Comparison of ENCODE assay signal across 13 cellular contexts in genomic region chr2:236919209-236919608, GRCh38.
DNase-seq lines count a peak whose midpoint lies in the region; ATAC-seq and TF ChIP-seq lines count a peak whose summit lies in the region.
"Had no signal": no experiment of that assay in that cellular context is flagged by ENCODE, and none has a peak within 500 bp of the region (broad histone marks: within the 10 kb centered on the region; RNA-seq: fewer than 3 reads in every experiment).

No MANE protein-coding gene starts in this region.

- no peaks in the 10 kb centered on the region for H3K9me1 ChIP-seq in IMR-90 (ENCODE audit: insufficient read depth, low read length)

- H3K79me1 ChIP-seq in IMR-90 (ENCODE audit: low read depth in 1 of 2, low read length in 2 of 2) = no peaks in the 10 kb centered on the region

- no peaks in the 10 kb centered on the region for H3F3A ChIP-seq in PC-3 (ENCODE audit: low read length, unreplicated experiment)

- no peak for TF ChIP-seq RAD21 in IMR-90 (IDR thresholded peaks at IDR 0.05; ENCODE audit: low read length)

- no peak overlapping the region for H3K18ac ChIP-seq in IMR-90 (ENCODE audit: low read depth, low read length)

- no peaks in the 10 kb centered on the region for H3K36me3 ChIP-seq in IMR-90 (ENCODE audit: control insufficient read depth, insufficient read depth, low read length)
- no peaks in the 10 kb centered on the region for H3K36me3 ChIP-seq in PC-3 (ENCODE audit: low read depth, low read length)
- no peaks in the 10 kb centered on the region for H3K36me3 ChIP-seq in osteoblast (ENCODE audit: insufficient read depth, low read length)
- H3K36me3 ChIP-seq: WERI-Rb-1 had no signal

- no TSS peak for BruUV-seq in IMR-90 (replicated peaks; lab: Mats Ljungman, UMichigan)
- BruUV-seq in PC-3 (replicated peaks; lab: Mats Ljungman, UMichigan) = no TSS peak

- no peak overlapping the region for H2AK5ac ChIP-seq in IMR-90 (ENCODE audit: low read depth, low read length)

- no peak overlapping the region for H2BK15ac ChIP-seq in IMR-90 (ENCODE audit: low read depth, low read length)

- H3K27me3 ChIP-seq in IMR-90 (ENCODE audit: control insufficient read depth, insufficient read depth, low read length) (peaks cover 7% of the 10 kb centered on the region), PC-3 (ENCODE audit: low read length) (no peaks in the 10 kb centered on the region), osteoblast (ENCODE audit: insufficient read depth, low read length) (peaks cover 11% of the 10 kb centered on the region)

- H3K9ac ChIP-seq in IMR-90 (ENCODE audit: low read depth, low read length) (no peak overlapping the region), PC-3 (ENCODE audit: low read length) (no peak overlapping the region)

- no peak overlapping the region for H2BK20ac ChIP-seq in IMR-90 (ENCODE audit: low read depth, low read length)

- CTCF ChIA-PET in IMR-90 (lab: Yijun Ruan, JAX) (interaction anchor here (1.1 to 1.4 kb wide), 2 partner anchors 9 to 10 kb away, joined by 3 read pairs; no protein-coding TSS in a partner anchor), PC-3 (lab: Charles Lee) (no interaction called here)

- POLR2A ChIA-PET in IMR-90 (lab: Charles Lee; ENCODE audit: unreplicated experiment) (no interaction called here), PC-3 (lab: Charles Lee; ENCODE audit: unreplicated experiment) (no interaction called here)

- DNase-seq in IMR-90 (peak; percentile 8), PC-3 (peak; percentile 20), osteoblast (ENCODE audit: insufficient read length, low spot score, missing footprints) (no peak), medulla oblongata (ENCODE audit: extremely low spot score) (no peak), iPS-NIHi11 (ENCODE audit: low spot score) (no peak)
- DNase-seq: CD8-positive, alpha-beta memory T cell; naive thymus-derived CD8-positive, alpha-beta T cell; NCI-H1048; NCI-H446 treated with DMSO at 0.1 percent for 48 hours; RPMI8226; WERI-Rb-1 had no signal

- dilution Hi-C loops in IMR-90 (cut with HindIII; ENCODE audit: low sequenced_read_pairs, unreplicated experiment) = no loop called here

- H3K9me3 ChIP-seq in IMR-90 (ENCODE audit: control insufficient read depth, insufficient read depth, low read length) = no peaks in the 10 kb centered on the region
- no peaks in the 10 kb centered on the region for H3K9me3 ChIP-seq in PC-3 (ENCODE audit: low read length)
- H3K9me3 ChIP-seq in osteoblast (ENCODE audit: low read depth, low read length) = no peaks in the 10 kb centered on the region

- intact Hi-C loops in IMR-90 (cut with micrococcal nuclease) (no loop called here), PC-3 (cut with micrococcal nuclease) (loop anchor here (5.0 kb wide), 1 partner anchor 78 kb away; no protein-coding TSS in a partner anchor)

- no peak overlapping the region for H3K56ac ChIP-seq in IMR-90 (ENCODE audit: extremely low read depth, insufficient read depth, low read length)

- 60% methylated on average over 1 of the region's 9 CpGs; no CpG with 5 or more reads in 1 of the 2 experiments for WGBS in IMR-90 (ENCODE audit: extremely low coverage in 2 of 2, insufficient read length in 1 of 2), 2 experiments

- no peak overlapping the region for H3K4ac ChIP-seq in IMR-90 (ENCODE audit: low read depth, low read length)

- no peak overlapping the region for H2BK5ac ChIP-seq in IMR-90 (ENCODE audit: low read depth, low read length, poor library complexity, severe bottlenecking)

- H4K8ac ChIP-seq in IMR-90 (ENCODE audit: low read depth in 2 of 2, low read length in 2 of 2) = no peak overlapping the region

- in situ Hi-C loops in IMR-90 (cut with MboI; ENCODE audit: low sequenced_read_pairs) = no loop called here

- H3K4me2 ChIP-seq in IMR-90 (ENCODE audit: low read depth, low read length) = no peak overlapping the region
- no peak overlapping the region for H3K4me2 ChIP-seq in PC-3 (ENCODE audit: low read length)
- no peak overlapping the region for H3K4me2 ChIP-seq in osteoblast (ENCODE audit: insufficient read depth, low read length)

- H3K9me2 ChIP-seq in PC-3 (replicated peaks; ENCODE audit: low read length) = no peaks in the 10 kb centered on the region

- no peak overlapping the region for H4K91ac ChIP-seq in IMR-90 (ENCODE audit: insufficient read depth, low read depth, low read length)

- no peak overlapping the region for H2AK9ac ChIP-seq in IMR-90 (replicated peaks; ENCODE audit: low read depth, low read length, poor library complexity)

- H3K14ac ChIP-seq in IMR-90 (replicated peaks; ENCODE audit: low read depth, low read length) = no peak overlapping the region

- no peak overlapping the region for H3K27ac ChIP-seq in IMR-90 (ENCODE audit: insufficient read depth, low read length)
- H3K27ac ChIP-seq in PC-3 (ENCODE audit: low read length) = no peak overlapping the region
- H3K27ac ChIP-seq in osteoblast (ENCODE audit: low read depth, low read length) = no peak overlapping the region
- H3K27ac ChIP-seq: WERI-Rb-1 had no signal

- H3K79me2 ChIP-seq in PC-3 (ENCODE audit: low read length) (no peaks in the 10 kb centered on the region), osteoblast (ENCODE audit: insufficient read depth, low read length) (no peaks in the 10 kb centered on the region)

- no peak overlapping the region for H3K23ac ChIP-seq in IMR-90 (ENCODE audit: low read depth, low read length)

- no peak for ATAC-seq in IMR-90 (ENCODE audit: low read depth)
- ATAC-seq in PC-3 = peak; percentile 31
- peak; percentile 36 for ATAC-seq in esophagus mucosa
- no peak for ATAC-seq in GM21360 (IDR thresholded peaks at IDR 0.05; ENCODE audit: unreplicated experiment)
- ATAC-seq: naive thymus-derived CD8-positive, alpha-beta T cell had no signal

- H4K20me1 ChIP-seq in IMR-90 (ENCODE audit: insufficient read depth, low read length) = no peaks in the 10 kb centered on the region
- H4K20me1 ChIP-seq in PC-3 (ENCODE audit: low read length) = no peaks in the 10 kb centered on the region
- H4K20me1 ChIP-seq in osteoblast (ENCODE audit: insufficient read depth, low read length) = no peaks in the 10 kb centered on the region

- TF ChIP-seq CTCF in IMR-90 (conservative IDR thresholded peaks at IDR 0.05; ENCODE audit: low read depth, low read length) (no peak), PC-3 (conservative IDR thresholded peaks at IDR 0.05; ENCODE audit: low read depth, low read length) (no peak), osteoblast (IDR thresholded peaks at IDR 0.05; ENCODE audit: extremely low read depth, low read depth, low read length) (peak; percentile 5)

- no peak for TF ChIP-seq POLR2A in IMR-90 (IDR thresholded peaks at IDR 0.05; ENCODE audit: low read depth, low read length)

- H2AFZ ChIP-seq in IMR-90 (replicated peaks; ENCODE audit: low read length, poor library complexity) (no peak overlapping the region), PC-3 (ENCODE audit: low read length) (no peak overlapping the region), osteoblast (ENCODE audit: low read length) (no peak overlapping the region)

- H2BK120ac ChIP-seq in IMR-90 (ENCODE audit: low read depth, low read length) = no peak overlapping the region

- H3K4me1 ChIP-seq in IMR-90 (ENCODE audit: control insufficient read depth, insufficient read depth, low read length) (no peaks in the 10 kb centered on the region), PC-3 (ENCODE audit: insufficient read depth, low read length) (no peaks in the 10 kb centered on the region), osteoblast (ENCODE audit: insufficient read depth, low read length) (no peaks in the 10 kb centered on the region)

- no peak overlapping the region for H4K5ac ChIP-seq in IMR-90 (ENCODE audit: low read depth, low read length)

- H3K4me3 ChIP-seq in IMR-90 (ENCODE audit: insufficient read depth, low read depth, low read length) = no peak overlapping the region
- no peak overlapping the region for H3K4me3 ChIP-seq in PC-3 (ENCODE audit: low read length)
- H3K4me3 ChIP-seq in osteoblast (ENCODE audit: insufficient read depth, low read length) = no peak overlapping the region

TF ChIP-seq in IMR-90, 13 proteins besides CTCF, POLR2A, EP300 and RAD21:
- TF ChIP-seq USF2 (IDR thresholded peaks at IDR 0.05; ENCODE audit: low read depth, low read length) = no peak
- TF ChIP-seq CEBPB (IDR thresholded peaks at IDR 0.05; ENCODE audit: low read depth, low read length) = 0 out of 2 replicates have a peak, but pooled peaks have one; percentile 16
- no peak for TF ChIP-seq FOS (IDR thresholded peaks at IDR 0.05; ENCODE audit: low read depth, low read length)
- TF ChIP-seq MAZ (IDR thresholded peaks at IDR 0.05; ENCODE audit: borderline replicate concordance, low read depth, low read length) = no peak
TF ChIP-seq in IMR-90: peak in this region for 1.

Comparison
In these comparisons a context has a peak if more than half of its experiments do, and no peak if none do; other contexts are left out.
1. ATAC-seq: peak in PC-3 (single experiment) and esophagus mucosa (single experiment); none in IMR-90 (single experiment) and GM21360 (single experiment).
2. DNase-seq: peak in IMR-90 (single experiment) and PC-3 (single experiment); none in osteoblast (single experiment), medulla oblongata (single experiment) and iPS-NIHi11 (single experiment).